20 cellular contexts compared by ENCODE assay signal in the genomic region with DNA sequence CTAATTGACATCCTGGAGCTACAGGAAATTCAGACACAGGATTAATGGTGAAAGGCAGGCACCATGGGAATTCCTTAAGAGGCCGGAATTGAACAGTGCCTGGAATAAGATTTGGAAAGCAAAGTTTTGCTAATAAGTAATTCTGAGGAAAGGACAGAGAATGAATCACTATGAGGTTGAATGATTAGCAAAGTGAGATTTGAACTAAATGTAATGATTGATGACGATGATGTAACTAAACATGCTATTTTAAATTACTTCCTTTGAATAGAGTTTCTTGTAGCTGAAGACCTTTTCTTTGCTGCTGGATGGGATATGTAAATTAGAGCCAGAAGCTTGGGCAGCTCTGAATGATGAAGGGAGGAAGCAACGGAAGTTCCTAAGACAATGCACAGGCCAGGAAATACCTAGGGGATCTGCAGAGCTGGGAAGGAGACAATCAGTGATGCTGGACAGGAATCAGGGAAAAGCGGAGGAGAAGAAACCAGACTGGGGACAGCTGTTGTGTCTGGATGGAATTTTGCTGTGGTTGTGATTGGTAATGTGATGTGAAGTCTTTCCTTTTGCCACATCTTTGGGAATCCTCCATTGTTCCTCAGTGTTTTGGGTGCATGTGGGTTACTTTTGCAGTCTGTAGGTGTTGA.
"Had no signal": no experiment of that assay in that cellular context is flagged by ENCODE, and none has a peak within 500 bp of the region (broad histone marks: within the 10 kb centered on the region; RNA-seq: fewer than 3 reads in every experiment).

No MANE protein-coding gene starts in this region.

- H3K4me3 Mint-ChIP-seq: activated naive CD4-positive, alpha-beta T cell treated with anti-CD3 and anti-CD28 coated beads, Interleukin-2, amount 10 ng/mL, durations not matched to agents 7 days and 5 days; activated T-cell treated with anti-CD3 and anti-CD28 coated beads, Interleukin-2, amount 50 U/mL, for 24 hours had no signal

- FAIRE-seq: keratinocyte had no signal

- H3K27me3 Mint-ChIP-seq: activated naive CD4-positive, alpha-beta T cell treated with anti-CD3 and anti-CD28 coated beads, Interleukin-2, amount 10 ng/mL, durations not matched to agents 7 days and 5 days; activated T-cell treated with anti-CD3 and anti-CD28 coated beads, Interleukin-2, amount 50 U/mL, for 24 hours had no signal

- DNase-seq: activated CD4-positive, alpha-beta T cell treated with anti-CD3 and anti-CD28 coated beads for 1 hour; activated CD4-positive, alpha-beta T cell treated with anti-CD3 and anti-CD28 coated beads, Interleukin-2, amount 50 U/mL, for 4 hours; activated naive CD4-positive, alpha-beta T cell treated with anti-CD3 and anti-CD28 coated beads, Interleukin-2, amount 10 ng/mL, durations not matched to agents 7 days and 5 days; activated T-cell treated with anti-CD3 and anti-CD28 coated beads, Interleukin-2, amount 50 U/mL, for 24 hours; body of pancreas; central memory CD4-positive, alpha-beta T cell; cortex of kidney; effector memory CD4-positive, alpha-beta T cell; left ventricle myocardium superior; stimulated activated CD4-positive, alpha-beta T cell treated with anti-CD3 and anti-CD28 coated beads, Interleukin-4, amount 100 ng/mL, for 4 hours; stimulated activated CD8-positive, alpha-beta memory T cell treated with anti-CD3 and anti-CD28 coated beads, Interleukin-4, amount 100 ng/mL, for 48 hours; stimulated activated naive CD4-positive, alpha-beta T cell treated with Interleukin-2 at 50 U/mL for 16 hours; substantia nigra; uterus had no signal

- H3K9me3 Mint-ChIP-seq: activated naive CD4-positive, alpha-beta T cell treated with anti-CD3 and anti-CD28 coated beads, Interleukin-2, amount 10 ng/mL, durations not matched to agents 7 days and 5 days had no signal

- H3K36me3 Mint-ChIP-seq: activated naive CD4-positive, alpha-beta T cell treated with anti-CD3 and anti-CD28 coated beads, Interleukin-2, amount 10 ng/mL, durations not matched to agents 7 days and 5 days had no signal

- H3K27ac Mint-ChIP-seq: activated naive CD4-positive, alpha-beta T cell treated with anti-CD3 and anti-CD28 coated beads, Interleukin-2, amount 10 ng/mL, durations not matched to agents 7 days and 5 days; activated T-cell treated with anti-CD3 and anti-CD28 coated beads, Interleukin-2, amount 50 U/mL, for 24 hours had no signal

- ATAC-seq: body of pancreas, left ventricle myocardium superior, SK-N-SH treated with all-trans-retinoic acid at 6 μM for 48 hours had no signal

- H3K4me3 ChIP-seq: body of pancreas, hepatocyte, right atrium auricular region, smooth muscle cell, tibial nerve, uterus had no signal

- H3K4me1 Mint-ChIP-seq: activated naive CD4-positive, alpha-beta T cell treated with anti-CD3 and anti-CD28 coated beads, Interleukin-2, amount 10 ng/mL, durations not matched to agents 7 days and 5 days had no signal
